8 cellular contexts compared by ENCODE assay signal in the genomic region with DNA sequence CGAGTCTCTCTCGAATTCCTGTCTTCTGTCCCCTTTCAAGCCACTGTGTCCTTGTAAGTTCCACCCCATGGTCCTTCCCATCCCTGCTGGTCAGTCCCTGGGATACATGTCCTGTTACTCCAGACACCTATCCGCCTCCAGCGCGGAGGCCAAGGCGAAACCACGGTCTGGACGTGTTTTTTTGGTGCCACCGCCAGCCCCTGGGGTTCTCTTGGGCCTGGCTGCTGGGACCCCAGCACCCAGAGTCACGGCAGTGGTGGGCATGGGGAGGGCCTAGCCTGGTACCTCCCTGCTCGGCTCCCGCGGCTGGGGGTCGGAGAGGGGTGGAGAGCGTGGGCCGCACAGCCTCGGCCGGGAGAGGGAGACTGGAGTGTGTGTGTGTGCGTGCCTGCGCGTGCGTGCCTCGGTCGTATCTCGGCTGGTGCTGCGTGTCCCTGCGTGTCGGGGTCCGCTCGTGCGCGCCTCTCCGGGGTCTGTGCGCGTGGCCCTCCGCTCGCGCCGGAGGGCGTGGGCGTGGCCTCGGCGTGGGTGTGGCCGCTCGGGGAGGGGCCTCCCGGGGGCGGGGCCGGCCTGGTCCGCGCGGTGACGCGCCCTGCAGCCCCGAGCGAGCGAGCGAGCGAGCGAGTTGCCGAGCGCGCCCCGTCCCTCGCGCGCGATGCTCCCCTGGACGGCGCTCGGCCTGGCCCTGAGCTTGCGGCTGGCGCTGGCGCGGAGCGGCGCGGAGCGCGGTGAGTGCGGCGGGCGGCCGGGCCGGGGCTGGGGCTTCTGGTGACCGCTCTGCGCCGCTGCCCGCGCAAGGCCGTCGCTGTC. TPM values are rescaled to one million over a fixed set of nuclear protein-coding genes. Genes with fewer than 3 reads are reported as not detected.
A peak's percentile ranks its signal among the peaks of the same experiment; 100 is the strongest.
DNase-seq lines count a peak whose midpoint lies in the region; ATAC-seq and TF ChIP-seq lines count a peak whose summit lies in the region.

VWA1 (plus strand) TSS at position 597 of the 810 bp plus-strand sequence; CDS start at position 656, 59 bp downstream.

- ATAC-seq in HG02678 (IDR thresholded peaks at IDR 0.05; ENCODE audit: unreplicated experiment) (peak; percentile 42), HG02623 (IDR thresholded peaks at IDR 0.05; ENCODE audit: unreplicated experiment) (no peak)

- H3K27me3 ChIP-seq in BE2C (no peaks in the 10 kb centered on the region), vagina (no peaks in the 10 kb centered on the region)

- DNase-seq in BE2C (peak; percentile 88), astrocyte of the hippocampus (ENCODE audit: low read depth, low spot score) (peak; percentile 92), hepatic stellate cell (ENCODE audit: low spot score) (peak; percentile 83), retinal pigment epithelial cell (ENCODE audit: low read depth) (no peak), vagina (ENCODE audit: extremely low spot score in 2 of 2) (no peak)

- H3K4me1 Mint-ChIP-seq in T-helper 1 cell treated with Interleukin-12 subunit alpha and Interleukin-12 subunit beta and Interleukin-4 antibody, amounts not matched to agents 30 μg/mL and 1 μg/mL, for 36 hours (ENCODE audit: low read depth) = peaks cover 2% of the 10 kb centered on the region

- H3K36me3 Mint-ChIP-seq in T-helper 1 cell treated with Interleukin-12 subunit alpha and Interleukin-12 subunit beta and Interleukin-4 antibody, amounts not matched to agents 30 μg/mL and 1 μg/mL, for 36 hours (ENCODE audit: low read depth) = no peaks in the 10 kb centered on the region

- TF ChIP-seq CTCF in BE2C (IDR thresholded peaks at IDR 0.05; ENCODE audit: low read depth, low read length) (no peak; the same call in 1 of the 2 replicates), retinal pigment epithelial cell (conservative IDR thresholded peaks at IDR 0.05; ENCODE audit: low read depth, low read length) (no peak), vagina (IDR thresholded peaks at IDR 0.05) (no peak)

- intact Hi-C loops in vagina (cut with DNase I) = no loop called here

- H3K4me3 ChIP-seq in BE2C (ENCODE audit: low read depth, low read length) (peak within 1 kb of the TSS; percentile 58), retinal pigment epithelial cell (ENCODE audit: low read length) (peak within 1 kb of the TSS; percentile 24), vagina (peak within 1 kb of the TSS; percentile 56 to 84)

- H3K27ac Mint-ChIP-seq in T-helper 1 cell treated with Interleukin-12 subunit alpha and Interleukin-12 subunit beta and Interleukin-4 antibody, amounts not matched to agents 30 μg/mL and 1 μg/mL, for 36 hours = peak within 1 kb of the TSS; percentile 55

- H3K4me3 Mint-ChIP-seq in T-helper 1 cell treated with Interleukin-12 subunit alpha and Interleukin-12 subunit beta and Interleukin-4 antibody, amounts not matched to agents 30 μg/mL and 1 μg/mL, for 36 hours = peak within 1 kb of the TSS; percentile 57

- no peaks in the 10 kb centered on the region for H3K9me3 Mint-ChIP-seq in T-helper 1 cell treated with Interleukin-12 subunit alpha and Interleukin-12 subunit beta and Interleukin-4 antibody, amounts not matched to agents 30 μg/mL and 1 μg/mL, for 36 hours

- peaks cover 3% of the 10 kb centered on the region for H3K27me3 Mint-ChIP-seq in T-helper 1 cell treated with Interleukin-12 subunit alpha and Interleukin-12 subunit beta and Interleukin-4 antibody, amounts not matched to agents 30 μg/mL and 1 μg/mL, for 36 hours (ENCODE audit: low read depth)

- no peaks in the 10 kb centered on the region for H3K36me3 ChIP-seq in BE2C
- no peaks in the 10 kb centered on the region for H3K36me3 ChIP-seq in vagina

- peak within 1 kb of the TSS; percentile 90 for H3K27ac ChIP-seq in vagina

- TF ChIP-seq POLR2A in vagina (IDR thresholded peaks at IDR 0.05) = peak in 1 of 2 donors; percentile 24

- no peaks in the 10 kb centered on the region for H3K9me3 ChIP-seq in BE2C
- no peaks in the 10 kb centered on the region for H3K9me3 ChIP-seq in vagina

- H3K4me1 ChIP-seq in BE2C (peaks cover 46% of the 10 kb centered on the region), vagina (peaks cover 73% of the 10 kb centered on the region)

RNA-seq across cellular contexts. Expression of gene VWA1, which starts in this region (rescaled TPM):
- polyA plus RNA-seq in BE2C (2012; ENCODE audit: insufficient read depth, insufficient read length, low read depth) = 33.2 TPM
- 35.8 TPM for total RNA-seq in vagina

Comparison
In these comparisons a context has a peak if more than half of its experiments do, and no peak if none do; other contexts are left out.
1. DNase-seq: peak in BE2C (single experiment), astrocyte of the hippocampus (single experiment) and hepatic stellate cell (single experiment); none in retinal pigment epithelial cell (single experiment) and vagina (0 of 2).
2. Peak in every context shown above with its lines, with median percentiles within 50 percentile points of each other: H3K4me3 ChIP-seq.